Comparison of ENCODE assay signal across 22 cellular contexts in the genomic region with DNA sequence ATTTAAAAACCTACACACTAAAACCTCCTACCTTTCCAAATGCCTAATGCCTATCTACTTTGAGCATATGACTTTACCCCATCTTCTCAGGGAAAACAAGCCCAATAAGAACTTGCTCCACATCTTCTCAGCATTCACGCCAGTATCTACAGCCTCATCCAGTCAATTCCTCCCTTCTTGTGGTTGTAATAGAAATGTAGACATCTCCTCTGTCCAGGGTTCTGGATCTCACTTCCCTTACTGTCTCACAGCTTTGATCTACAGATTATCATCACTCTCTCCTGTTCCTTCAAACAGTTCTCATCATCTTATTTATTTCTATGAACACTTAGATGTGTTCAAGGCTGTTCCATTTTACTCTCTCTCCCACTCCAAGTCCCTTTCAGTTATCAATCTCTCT.
"Had no signal": no experiment of that assay in that cellular context is flagged by ENCODE, and none has a peak within 500 bp of the region (broad histone marks: within the 10 kb centered on the region; RNA-seq: fewer than 3 reads in every experiment).

No MANE protein-coding gene starts in this region.

- H3K4me1 ChIP-seq: breast epithelium, colonic mucosa, right lobe of liver, suprapubic skin, tibial nerve had no signal

- H3K27me3 ChIP-seq: breast epithelium, colonic mucosa, gastroesophageal sphincter, heart left ventricle, right lobe of liver, stomach, suprapubic skin, tibial nerve had no signal

- H3K9me3 ChIP-seq: breast epithelium, colonic mucosa, gastroesophageal sphincter, heart left ventricle, right lobe of liver, stomach, suprapubic skin, tibial nerve had no signal

- H3K4me3 ChIP-seq: breast epithelium, colonic mucosa, gastroesophageal sphincter, heart left ventricle, lung, right lobe of liver, skin epidermis, stomach, suprapubic skin, tibial nerve had no signal

- H3K36me3 ChIP-seq: breast epithelium, colonic mucosa, gastroesophageal sphincter, heart left ventricle, right lobe of liver, stomach, suprapubic skin, tibial nerve had no signal

- H3K27ac ChIP-seq: breast epithelium, colonic mucosa, gastroesophageal sphincter, heart left ventricle, right lobe of liver, skin epidermis, stomach, suprapubic skin, tibial nerve had no signal

- DNase-seq: activated CD4-positive, alpha-beta memory T cell treated with anti-CD3 and anti-CD28 coated beads for 36 hours; activated CD4-positive, alpha-beta T cell treated with anti-CD3 and anti-CD28 coated beads for 48 hours; activated naive CD4-positive, alpha-beta T cell treated with anti-CD3 and anti-CD28 coated beads for 36 hours; activated naive CD8-positive, alpha-beta T cell treated with anti-CD3 and anti-CD28 coated beads, Interleukin-2, amount 10 ng/mL, durations not matched to agents 7 days and 5 days; activated T-cell treated with anti-CD3 and anti-CD28 coated beads, Interleukin-2, amount 50 U/mL, for 48 hours; amniotic stem cell; colonic mucosa; endodermal cell; heart left ventricle; left colon; naive thymus-derived CD4-positive, alpha-beta T cell; occipital lobe; right lobe of liver; stimulated activated CD4-positive, alpha-beta T cell treated with anti-CD3 and anti-CD28 coated beads, Interleukin-1b, Interleukin-23, amount 100 ng/mL, for 48 hours; stomach had no signal

- ATAC-seq: gastroesophageal sphincter; heart left ventricle; left colon; naive thymus-derived CD4-positive, alpha-beta T cell; stimulated activated effector memory CD8-positive, alpha-beta T cell treated with anti-CD3 and anti-CD28 coated beads, Interleukin-12 subunit alpha, Interleukin-12 subunit beta, amount 100 ng/mL, for 72 hours had no signal
